ENCODE assay signal across 33 cellular contexts in the genomic region with DNA sequence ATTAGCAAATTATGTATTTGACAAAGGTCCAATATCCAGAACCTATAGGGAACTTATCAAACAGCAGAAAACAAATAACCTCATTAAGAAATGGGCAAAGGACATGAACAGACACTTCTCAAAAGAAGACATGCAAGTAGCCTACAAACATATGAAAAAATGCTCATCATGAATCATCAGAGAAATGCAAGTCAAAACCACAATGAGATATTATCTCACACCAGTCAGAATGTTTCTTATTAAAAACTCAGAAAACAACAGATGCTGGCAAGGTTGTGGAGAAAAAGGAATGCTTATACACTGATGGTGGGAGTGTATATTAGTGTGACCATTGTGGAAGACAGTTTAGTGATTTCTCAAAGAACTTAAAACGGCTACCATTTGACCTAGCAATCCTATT.
"Had no signal": no experiment of that assay in that cellular context is flagged by ENCODE, and none has a peak within 500 bp of the region (broad histone marks: within the 10 kb centered on the region; RNA-seq: fewer than 3 reads in every experiment).

No MANE protein-coding gene starts in this region.

- H3K27ac ChIP-seq: ascending aorta, cardiac muscle cell, VCaP had no signal

- H3K27me3 ChIP-seq: ascending aorta, cardiac muscle cell had no signal

- H3K27me3 Mint-ChIP-seq: activated CD4-positive, alpha-beta memory T cell treated with anti-CD3 and anti-CD28 coated beads, Interleukin-2, amount 10 ng/mL, durations not matched to agents 7 days and 5 days; activated CD4-positive, alpha-beta T cell treated with anti-CD3 and anti-CD28 coated beads for 36 hours; activated CD8-positive, alpha-beta memory T cell treated with anti-CD3 and anti-CD28 coated beads, Interleukin-2, amount 10 ng/mL, durations not matched to agents 7 days and 5 days; activated naive CD4-positive, alpha-beta T cell treated with anti-CD3 and anti-CD28 coated beads, Interleukin-2, amount 10 ng/mL, durations not matched to agents 7 days and 5 days; activated naive CD4-positive, alpha-beta T cell treated with anti-CD3 and anti-CD28 coated beads, Interleukin-2, amount 50 U/mL, for 24 hours; activated naive CD8-positive, alpha-beta T cell treated with anti-CD3 and anti-CD28 coated beads for 36 hours; activated T-cell treated with anti-CD3 and anti-CD28 coated beads, Interleukin-2, amount 50 U/mL, for 24 hours; brain; central memory CD8-positive, alpha-beta T cell had no signal

- ATAC-seq: activated CD4-positive, alpha-beta T cell treated with anti-CD3 and anti-CD28 coated beads for 36 hours; activated CD8-positive, alpha-beta memory T cell treated with anti-CD3 and anti-CD28 coated beads, Interleukin-2, amount 10 ng/mL, durations not matched to agents 7 days and 5 days; activated CD8-positive, alpha-beta T cell treated with anti-CD3 and anti-CD28 coated beads, Interleukin-2, amount 10 ng/mL, durations not matched to agents 7 days and 5 days had no signal

- H3K4me1 ChIP-seq: ascending aorta had no signal

- H3K4me3 Mint-ChIP-seq: activated B cell treated with CpG ODN at 0.5 μM for 24 hours; activated CD4-positive, alpha-beta memory T cell treated with anti-CD3 and anti-CD28 coated beads, Interleukin-2, amount 10 ng/mL, durations not matched to agents 7 days and 5 days; activated CD4-positive, alpha-beta T cell treated with anti-CD3 and anti-CD28 coated beads for 36 hours; activated CD4-positive, alpha-beta T cell treated with anti-CD3 and anti-CD28 coated beads, Interleukin-2, amount 10 ng/mL, durations not matched to agents 7 days and 5 days; activated CD8-positive, alpha-beta memory T cell treated with anti-CD3 and anti-CD28 coated beads, Interleukin-2, amount 10 ng/mL, durations not matched to agents 7 days and 5 days; activated CD8-positive, alpha-beta T cell treated with anti-CD3 and anti-CD28 coated beads, Interleukin-2, amount 10 ng/mL, durations not matched to agents 7 days and 5 days; activated naive CD4-positive, alpha-beta T cell treated with anti-CD3 and anti-CD28 coated beads, Interleukin-2, amount 10 ng/mL, durations not matched to agents 7 days and 5 days; activated naive CD4-positive, alpha-beta T cell treated with anti-CD3 and anti-CD28 coated beads, Interleukin-2, amount 50 U/mL, for 24 hours; activated naive CD8-positive, alpha-beta T cell treated with anti-CD3 and anti-CD28 coated beads for 36 hours; activated T-cell treated with anti-CD3 and anti-CD28 coated beads, Interleukin-2, amount 50 U/mL, for 24 hours; brain; central memory CD8-positive, alpha-beta T cell; T-helper 1 cell treated with Interleukin-12 subunit alpha and Interleukin-12 subunit beta and Interleukin-4 antibody, amounts not matched to agents 30 μg/mL and 1 μg/mL, for 36 hours; T-helper 2 cell treated with Interferon-gamma antibody and Interleukin-4, amounts not matched to agents 5 μg/mL and 100 μg/mL, for 36 hours had no signal

- H3K27ac Mint-ChIP-seq: activated B cell treated with CpG ODN at 0.5 μM for 24 hours; activated CD4-positive, alpha-beta memory T cell treated with anti-CD3 and anti-CD28 coated beads, Interleukin-2, amount 10 ng/mL, durations not matched to agents 7 days and 5 days; activated CD4-positive, alpha-beta T cell treated with anti-CD3 and anti-CD28 coated beads for 36 hours; activated CD4-positive, alpha-beta T cell treated with anti-CD3 and anti-CD28 coated beads, Interleukin-2, amount 10 ng/mL, durations not matched to agents 7 days and 5 days; activated CD8-positive, alpha-beta memory T cell treated with anti-CD3 and anti-CD28 coated beads, Interleukin-2, amount 10 ng/mL, durations not matched to agents 7 days and 5 days; activated CD8-positive, alpha-beta T cell treated with anti-CD3 and anti-CD28 coated beads, Interleukin-2, amount 10 ng/mL, durations not matched to agents 7 days and 5 days; activated naive CD4-positive, alpha-beta T cell treated with anti-CD3 and anti-CD28 coated beads, Interleukin-2, amount 10 ng/mL, durations not matched to agents 7 days and 5 days; activated naive CD4-positive, alpha-beta T cell treated with anti-CD3 and anti-CD28 coated beads, Interleukin-2, amount 50 U/mL, for 24 hours; activated naive CD8-positive, alpha-beta T cell treated with anti-CD3 and anti-CD28 coated beads for 36 hours; activated T-cell treated with anti-CD3 and anti-CD28 coated beads, Interleukin-2, amount 50 U/mL, for 24 hours; activated T-helper 2 cell treated with anti-CD3 and anti-CD28 coated beads, Interferon-gamma antibody, Interleukin-2, Interleukin-4, amounts not matched to agents 10 μg/mL and 5 μg/mL and 100 μg/mL, durations not matched to agents 14 hours and 24 hours and 36 hours; brain; T-helper 1 cell treated with Interleukin-12 subunit alpha and Interleukin-12 subunit beta and Interleukin-4 antibody, amounts not matched to agents 30 μg/mL and 1 μg/mL, for 36 hours; T-helper 2 cell treated with Interferon-gamma antibody and Interleukin-4, amounts not matched to agents 5 μg/mL and 100 μg/mL, for 36 hours had no signal

- H3K36me3 ChIP-seq: ascending aorta, cardiac muscle cell had no signal

- H3K4me1 Mint-ChIP-seq: activated B cell treated with CpG ODN at 0.5 μM for 24 hours; central memory CD8-positive, alpha-beta T cell had no signal

- H3K36me3 Mint-ChIP-seq: activated CD8-positive, alpha-beta memory T cell treated with anti-CD3 and anti-CD28 coated beads, Interleukin-2, amount 10 ng/mL, durations not matched to agents 7 days and 5 days; activated naive CD4-positive, alpha-beta T cell treated with anti-CD3 and anti-CD28 coated beads, Interleukin-2, amount 10 ng/mL, durations not matched to agents 7 days and 5 days; brain had no signal

- H3K4me3 ChIP-seq: ascending aorta, cardiac muscle cell had no signal

- DNase-seq: activated B cell treated with CpG ODN at 0.5 μM for 24 hours; activated CD4-positive, alpha-beta memory T cell treated with anti-CD3 and anti-CD28 coated beads, Interleukin-2, amount 10 ng/mL, durations not matched to agents 7 days and 5 days; activated CD4-positive, alpha-beta T cell treated with anti-CD3 and anti-CD28 coated beads for 1 hour; activated CD4-positive, alpha-beta T cell treated with anti-CD3 and anti-CD28 coated beads for 36 hours; activated CD4-positive, alpha-beta T cell treated with anti-CD3 and anti-CD28 coated beads for 48 hours; activated CD4-positive, alpha-beta T cell treated with anti-CD3 and anti-CD28 coated beads, Interleukin-2, amount 10 ng/mL, durations not matched to agents 7 days and 5 days; activated CD4-positive, alpha-beta T cell treated with anti-CD3 and anti-CD28 coated beads, Interleukin-2, amount 50 U/mL, for 48 hours; activated CD8-positive, alpha-beta memory T cell treated with anti-CD3 and anti-CD28 coated beads for 24 hours; activated CD8-positive, alpha-beta memory T cell treated with anti-CD3 and anti-CD28 coated beads, Interleukin-2, amount 10 ng/mL, durations not matched to agents 7 days and 5 days; activated CD8-positive, alpha-beta memory T cell treated with anti-CD3 and anti-CD28 coated beads, Interleukin-2, amount 50 U/mL, for 48 hours; activated CD8-positive, alpha-beta T cell treated with anti-CD3 and anti-CD28 coated beads, Interleukin-2, amount 10 ng/mL, durations not matched to agents 7 days and 5 days; activated effector memory CD4-positive, alpha-beta T cell treated with Interleukin-2 at 50 U/mL for 16 hours; activated gamma-delta T cell; activated naive CD4-positive, alpha-beta T cell treated with anti-CD3 and anti-CD28 coated beads, Interleukin-2, amount 10 ng/mL, durations not matched to agents 7 days and 5 days; activated naive CD4-positive, alpha-beta T cell treated with Interleukin-2 at 50 U/mL for 16 hours; activated naive CD8-positive, alpha-beta T cell treated with anti-CD3 and anti-CD28 coated beads for 36 hours; activated T-cell treated with anti-CD3 and anti-CD28 coated beads, Interleukin-2, amount 50 U/mL, for 24 hours; activated T-cell treated with anti-CD3 and anti-CD28 coated beads, Interleukin-2, amount 50 U/mL, for 48 hours; amygdala; anterior cingulate cortex; caudate nucleus; cerebellar nuclear complex; T-helper 1 cell; T-helper 9 cell had no signal
